3 cellular contexts compared by ENCODE assay signal in the genomic region with DNA sequence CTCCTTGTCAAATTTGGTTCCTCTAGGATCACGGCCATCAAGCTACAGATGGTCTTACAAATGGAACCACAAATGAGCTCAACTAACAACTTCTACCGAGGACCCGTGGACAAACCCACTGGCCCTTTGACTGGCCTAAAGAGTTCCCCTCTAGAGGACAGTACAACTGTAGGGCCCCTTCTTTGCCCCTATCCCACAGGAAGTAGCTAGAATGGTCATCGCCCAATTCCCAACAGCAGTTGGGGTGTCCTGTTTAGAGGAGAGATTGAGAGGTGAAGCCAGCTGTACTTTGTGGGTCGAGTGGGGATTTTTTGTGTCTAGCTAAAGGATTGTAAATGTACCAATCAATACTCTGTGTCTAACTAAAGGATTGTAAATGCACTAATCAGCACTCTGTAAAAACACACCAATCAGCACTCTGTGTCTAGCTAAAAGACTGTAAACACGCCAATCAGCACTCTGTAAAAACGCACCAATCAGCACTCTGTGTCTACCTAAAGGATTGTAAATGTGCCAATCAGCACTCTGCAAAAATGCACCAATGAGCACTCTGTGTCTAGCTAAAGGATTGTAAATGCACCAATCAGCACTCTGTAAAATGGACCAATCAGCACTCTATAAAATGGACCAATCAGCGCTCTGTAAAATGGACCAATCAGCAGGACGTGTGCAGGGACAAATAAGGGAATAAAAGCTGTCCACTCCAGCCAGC.
TF ChIP-seq lines count a peak whose summit lies in the region.

No MANE protein-coding gene starts in this region.

TF ChIP-seq in HEK293, 187 proteins besides CTCF, POLR2A, EP300 and RAD21:
- TF ChIP-seq SETDB1 (IDR thresholded peaks at IDR 0.05; ENCODE audit: insufficient read length, low read length) = peak; percentile 56

TF ChIP-seq in GM12878, 131 proteins besides CTCF, POLR2A, EP300 and RAD21:
- peak; percentile 50; the same call in 1 of the 2 replicates for TF ChIP-seq CBX5 (IDR thresholded peaks at IDR 0.05; ENCODE audit: low read depth)

TF ChIP-seq in HepG2, 621 proteins besides CTCF, POLR2A, EP300 and RAD21:
- TF ChIP-seq MAFF (IDR thresholded peaks at IDR 0.05; ENCODE audit: low read depth, low read length) (peak; percentile 64; the same call in 1 of the 2 replicates), MAFK (conservative IDR thresholded peaks at IDR 0.05 in 1 of 2, IDR thresholded peaks at IDR 0.05 in 1 of 2; ENCODE audit: low read length in 2 of 2) (peak in 1 of 2 experiments; percentile 70; a peak in 3 of 4 replicates)
